ENCODE assay signal across 8 cellular contexts in the genomic region with DNA sequence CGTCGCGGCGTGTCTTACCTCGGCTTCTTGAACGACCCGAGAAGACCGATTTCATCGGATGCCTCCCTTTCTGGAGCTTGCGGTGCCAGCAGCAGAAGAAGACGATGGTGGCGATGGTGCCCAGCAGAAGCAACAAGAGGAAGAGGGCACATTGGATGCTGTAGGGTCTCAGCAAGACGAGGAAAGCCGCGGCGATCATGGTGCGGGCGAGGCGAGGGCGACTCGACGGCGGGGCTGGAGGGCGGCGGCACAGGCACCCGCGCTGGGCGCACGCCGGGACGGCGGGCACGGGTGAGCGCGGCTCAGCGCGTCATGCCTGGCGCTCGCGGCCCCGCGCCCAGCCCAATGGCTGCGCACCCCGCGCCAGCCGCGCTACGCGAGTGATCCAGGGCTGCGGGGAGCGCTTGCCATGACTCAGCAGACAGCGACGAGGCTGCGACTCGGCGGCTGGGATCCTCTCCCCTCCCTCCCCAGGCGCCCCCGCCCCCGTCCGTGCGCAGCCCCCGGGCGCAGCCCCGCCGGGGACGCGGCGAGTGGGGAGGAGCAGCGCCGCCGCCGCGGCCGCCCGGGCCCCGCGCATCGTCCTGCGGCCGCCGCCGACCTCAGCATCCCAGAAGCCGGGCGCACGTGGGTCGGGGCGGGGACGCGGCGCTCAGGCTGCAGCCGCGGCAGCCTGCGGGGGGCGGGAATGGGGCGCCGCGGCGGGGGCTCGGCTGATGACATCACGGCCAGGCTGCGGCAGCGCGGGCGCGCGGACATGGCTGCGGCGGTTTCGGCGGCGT. TPM values are rescaled to one million over a fixed set of nuclear protein-coding genes. Genes with fewer than 3 reads are reported as not detected.
DNase-seq lines count a peak whose midpoint lies in the region; ATAC-seq, FAIRE-seq and TF ChIP-seq lines count a peak whose summit lies in the region.

A gene with protein sequence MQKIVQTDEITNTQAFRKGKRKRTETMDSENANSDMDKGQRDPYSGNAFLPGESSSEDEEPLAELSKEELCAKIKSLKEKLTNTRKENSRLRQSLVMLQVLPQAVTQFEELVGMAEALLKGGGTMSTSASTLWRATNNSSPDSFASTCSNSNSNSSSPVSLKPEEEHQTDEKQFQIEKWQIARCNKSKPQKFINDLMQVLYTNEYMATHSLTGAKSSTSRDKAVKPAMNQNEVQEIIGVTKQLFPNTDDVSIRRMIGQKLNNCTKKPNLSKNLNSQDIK (plus strand): TSS at position 719 of the 782 bp plus-strand sequence. CDS start 26,704 bp downstream, outside the sequence.

- H3K27me3 Mint-ChIP-seq in astrocyte (ENCODE audit: low read depth, unreplicated experiment): no peaks in the 10 kb centered on the region

- H3K27ac ChIP-seq in DND-41 (ENCODE audit: low read length) (no peak within 1 kb of the TSS), Panc1 (ENCODE audit: low read length) (peak within 1 kb of the TSS; percentile 95), astrocyte (ENCODE audit: low read depth, low read length) (peak within 1 kb of the TSS; percentile 83)

- no peak for TF ChIP-seq CTCF in DND-41 (IDR thresholded peaks at IDR 0.05; ENCODE audit: borderline replicate concordance, extremely low read depth, low read length, poor library complexity, severe bottlenecking)
- TF ChIP-seq CTCF in Panc1 (IDR thresholded peaks at IDR 0.05): no peak
- TF ChIP-seq CTCF in astrocyte (IDR thresholded peaks at IDR 0.05; ENCODE audit: insufficient read depth, low read depth, low read length): no peak

- peak within 1 kb of the TSS; percentile 91 for H3K27ac Mint-ChIP-seq in astrocyte (ENCODE audit: unreplicated experiment)

- H3K4me2 ChIP-seq in DND-41 (ENCODE audit: insufficient read depth, low read length) (no peak within 1 kb of the TSS), astrocyte (ENCODE audit: low read length) (peak within 1 kb of the TSS; percentile 97)

- H3K79me2 ChIP-seq in DND-41 (ENCODE audit: insufficient read depth, low read length) (no peaks in the 10 kb centered on the region), astrocyte (ENCODE audit: insufficient read depth, low read length) (peaks cover 40% of the 10 kb centered on the region)

- intact Hi-C loops in Panc1 (cut with micrococcal nuclease; ENCODE audit: unreplicated experiment): loop anchor here (2.0 to 10.0 kb wide), 4 partner anchors 48 to 363 kb away; a partner anchor contains a TSS

- no peak for FAIRE-seq in astrocyte (lab: Jason Lieb, UNC)

- no TSS peak for BruUV-seq in Panc1 (replicated peaks; lab: Mats Ljungman, UMichigan)

- peaks cover 4% of the 10 kb centered on the region for H3K36me3 Mint-ChIP-seq in astrocyte (ENCODE audit: low read depth, unreplicated experiment)

- H3K9me3 Mint-ChIP-seq in astrocyte (ENCODE audit: unreplicated experiment): no peaks in the 10 kb centered on the region

- no peaks in the 10 kb centered on the region for H3K9me3 ChIP-seq in DND-41 (ENCODE audit: insufficient read depth, low read length, severe bottlenecking)
- no peaks in the 10 kb centered on the region for H3K9me3 ChIP-seq in Panc1 (ENCODE audit: control insufficient read depth, insufficient read depth, low read depth, low read length)
- no peaks in the 10 kb centered on the region for H3K9me3 ChIP-seq in astrocyte (ENCODE audit: insufficient read depth, low read depth, low read length)

- H4K20me1 ChIP-seq in DND-41 (ENCODE audit: insufficient read depth, low read length) (no peaks in the 10 kb centered on the region), astrocyte (ENCODE audit: insufficient read depth, low read length) (peaks cover 8% of the 10 kb centered on the region)

- H3K4me1 ChIP-seq in DND-41 (ENCODE audit: insufficient read depth, low read length): no peaks in the 10 kb centered on the region
- peaks cover 29% of the 10 kb centered on the region for H3K4me1 ChIP-seq in Panc1 (ENCODE audit: control insufficient read depth, insufficient read depth, low read length)
- H3K4me1 ChIP-seq in astrocyte (ENCODE audit: insufficient read depth, low read length): peaks cover 52% of the 10 kb centered on the region

- DNase-seq in DND-41 (peak; percentile 6), Panc1 (ENCODE audit: low read depth, low spot score) (no peak), astrocyte (ENCODE audit: low read depth) (peak; percentile 79), hypothalamus (lab: John Stamatoyannopoulos, UW) (peak in 44 of 51 donors; percentile 15 to 97 (median 78)), renal cortical epithelial cell (ENCODE audit: low read depth) (peak; percentile 19), NCI-H128 (lab: John Stamatoyannopoulos, UW; ENCODE audit: unreplicated experiment) (no peak)

- H3K27me3 ChIP-seq in DND-41 (ENCODE audit: insufficient read depth, low read length, poor library complexity) (no peaks in the 10 kb centered on the region), Panc1 (ENCODE audit: control insufficient read depth, insufficient read depth, low read length) (no peaks in the 10 kb centered on the region), astrocyte (ENCODE audit: insufficient read depth, low read length) (no peaks in the 10 kb centered on the region)

- H3K4me3 Mint-ChIP-seq in astrocyte (ENCODE audit: unreplicated experiment): peak within 1 kb of the TSS; percentile 98

- CTCF ChIA-PET in Panc1 (lab: Charles Lee): interaction anchor here (0.5 to 2.5 kb wide), 12 partner anchors 9 to 363 kb away, joined by 3 to 12 read pairs (median 6); a partner anchor contains a TSS

- H3K4me3 ChIP-seq in DND-41 (ENCODE audit: low read depth in 1 of 2, low read length in 2 of 2) (no peak within 1 kb of the TSS), Panc1 (ENCODE audit: low read depth in 2 of 2, low read length in 2 of 2) (peak within 1 kb of the TSS; percentile 68 to 93), astrocyte (ENCODE audit: insufficient read depth, low read depth, low read length) (peak within 1 kb of the TSS; percentile 94)

- in situ Hi-C loops in Panc1 (cut with HindIII; ENCODE audit: low pct_unique_long_range_greater_than_20kb, low sequenced_read_pairs): no loop called here

- no peaks in the 10 kb centered on the region for H3K36me3 ChIP-seq in DND-41 (ENCODE audit: insufficient read depth, low read length)
- peaks cover 18% of the 10 kb centered on the region for H3K36me3 ChIP-seq in Panc1 (ENCODE audit: control insufficient read depth, insufficient read depth, low read length)
- H3K36me3 ChIP-seq in astrocyte (ENCODE audit: insufficient read depth, low read length): peaks cover 2% of the 10 kb centered on the region

- POLR2A ChIA-PET in Panc1 (lab: Charles Lee): interaction anchor here (0.6 kb wide), 1 partner anchor 128 kb away, joined by 3 read pairs; no protein-coding TSS in a partner anchor

- H3K4me1 Mint-ChIP-seq in astrocyte (ENCODE audit: low read depth, unreplicated experiment): peaks cover 14% of the 10 kb centered on the region

- ATAC-seq in DND-41 (ENCODE audit: insufficient read depth, low read depth) (no peak), GM19395 (IDR thresholded peaks at IDR 0.05; ENCODE audit: unreplicated experiment) (peak; percentile 28), HG03432 (IDR thresholded peaks at IDR 0.05; ENCODE audit: unreplicated experiment) (peak; percentile 52), Panc1 (peak; percentile 83)

- H2AFZ ChIP-seq in DND-41 (ENCODE audit: low read depth, low read length): no peak within 1 kb of the TSS; the same call in 1 of the 2 replicates
- H2AFZ ChIP-seq in astrocyte (ENCODE audit: low read depth, low read length): peak within 1 kb of the TSS; percentile 96

- H3K9ac ChIP-seq in DND-41 (ENCODE audit: low read depth, low read length) (no peak within 1 kb of the TSS), astrocyte (ENCODE audit: low read length) (peak within 1 kb of the TSS; percentile 96)

RNA-seq across cellular contexts. Expression of the gene that starts here (rescaled TPM):
- total RNA-seq in Panc1 (2021; ENCODE audit: unreplicated experiment) (8.0 TPM), astrocyte (8.3 and 10.4 TPM in 2 replicates), renal cortical epithelial cell (2.1 and 7.4 TPM in 2 replicates)
- 5.4 TPM for polyA plus RNA-seq in Panc1 (2012; ENCODE audit: insufficient read length)

Comparison
In these comparisons a context has a peak if more than half of its experiments do, and no peak if none do; other contexts are left out.
1. DNase-seq: peak in DND-41 (single experiment), astrocyte (single experiment), hypothalamus (44 of 51) and renal cortical epithelial cell (single experiment); none in Panc1 (single experiment) and NCI-H128 (single experiment).
2. H3K4me3 ChIP-seq: peak in Panc1 (2 of 2) and astrocyte (single experiment); none in DND-41 (0 of 2).